Comparison of ENCODE assay signal across 1 cellular context in the genomic region with DNA sequence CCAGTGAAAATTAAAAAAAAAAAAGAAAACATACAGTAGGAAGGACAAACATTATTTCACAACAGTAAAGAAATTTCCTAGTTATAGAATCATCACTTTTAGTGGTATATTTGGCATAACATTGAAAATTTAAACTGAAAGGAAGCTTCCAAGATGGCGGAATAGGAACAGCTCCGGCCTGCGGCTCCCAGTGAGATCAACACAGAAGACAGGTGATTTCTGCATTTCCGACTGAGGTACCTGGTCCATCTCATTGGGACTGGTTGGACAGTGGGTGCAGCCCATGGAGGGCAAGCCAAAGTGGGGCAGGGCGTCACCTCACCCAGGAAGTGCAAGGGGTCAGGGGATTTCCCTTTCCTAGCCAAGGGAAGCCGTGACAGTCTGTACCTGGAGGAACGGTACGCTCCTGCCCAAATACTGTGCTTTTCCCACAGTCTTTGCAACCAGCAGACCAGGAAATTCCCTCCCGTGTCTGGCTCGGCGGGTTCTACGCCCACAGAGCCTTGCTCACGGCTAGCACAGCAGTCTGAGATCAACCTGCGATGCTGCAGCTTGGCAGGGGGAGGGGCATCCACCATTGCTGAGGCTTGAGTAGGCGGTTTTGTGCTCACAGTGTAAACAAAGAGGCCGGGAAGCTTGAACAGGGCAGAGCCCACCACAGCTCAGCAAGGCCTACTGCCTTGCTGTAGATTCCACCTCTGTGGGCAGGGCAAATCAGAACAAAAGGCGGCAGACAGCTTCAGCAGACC.
TF ChIP-seq lines count a peak whose summit lies in the region.

No MANE protein-coding gene starts in this region.

TF ChIP-seq in H1, 55 proteins besides CTCF, POLR2A, EP300 and RAD21:
- TF ChIP-seq CHD7 (IDR thresholded peaks at IDR 0.05; ENCODE audit: insufficient replicate concordance, low read length): no peak
